8 cellular contexts compared by ENCODE assay signal in the genomic region with DNA sequence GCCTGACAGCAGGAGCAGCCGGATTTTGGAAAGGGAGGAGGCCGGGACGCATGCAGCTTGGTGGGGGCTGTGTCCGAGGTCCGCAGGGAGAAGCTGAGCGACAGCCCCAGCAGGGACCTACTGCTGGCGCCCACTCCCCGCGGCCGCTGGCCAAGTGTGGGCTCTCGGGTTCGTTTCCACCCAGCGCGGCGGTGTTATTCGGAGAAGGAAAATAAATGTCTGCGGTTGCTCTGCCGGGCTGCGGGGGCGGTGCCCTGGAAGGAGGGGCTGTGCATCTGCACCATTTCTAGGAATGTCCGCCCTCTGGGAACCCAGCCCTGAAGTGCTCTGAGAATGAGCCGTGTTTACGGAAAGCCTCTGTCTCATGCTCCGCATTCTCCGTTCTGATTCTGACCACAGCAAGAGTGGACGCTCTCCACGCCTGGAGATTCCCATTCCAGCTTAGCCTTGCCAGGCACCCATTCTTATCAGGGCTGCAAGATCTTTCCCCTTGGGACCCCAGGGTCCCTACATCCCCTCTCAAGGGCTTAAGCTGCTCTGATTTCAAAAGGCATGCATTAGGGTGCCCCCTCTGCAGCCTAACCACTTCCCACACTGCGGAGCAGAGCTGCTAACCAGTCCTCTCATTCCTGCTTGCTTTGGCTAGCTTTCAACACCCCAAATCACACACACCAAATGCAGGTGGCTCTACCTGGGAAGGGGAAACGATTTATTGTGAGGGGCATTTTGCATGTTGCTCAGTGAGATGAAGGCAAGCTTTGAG.
DNase-seq lines count a peak whose midpoint lies in the region; ATAC-seq and TF ChIP-seq lines count a peak whose summit lies in the region.

No MANE protein-coding gene starts in this region.

- no peak for ATAC-seq in GM19324 (IDR thresholded peaks at IDR 0.05; ENCODE audit: low FRiP score, unreplicated experiment)
- no peak for ATAC-seq in HG03378 (IDR thresholded peaks at IDR 0.05; ENCODE audit: unreplicated experiment)

- DNase-seq in NCI-H82 (lab: John Stamatoyannopoulos, UW) (peak; percentile 30), NCI-H82 treated with DMSO at 0.1 percent for 48 hours (lab: John Stamatoyannopoulos, UW; ENCODE audit: unreplicated experiment) (no peak), astrocyte of the hippocampus (ENCODE audit: low read depth, low spot score) (peak; percentile 95), hypothalamus (lab: John Stamatoyannopoulos, UW) (peak in 36 of 51 donors; percentile 5 to 62 (median 16)), retinal pigment epithelial cell (ENCODE audit: low read depth) (peak; percentile 34), NCI-H526 treated with DMSO at 0.1 percent for 48 hours (lab: John Stamatoyannopoulos, UW) (no peak)

- peak overlapping the region; percentile 47 for H3K4me3 ChIP-seq in retinal pigment epithelial cell (ENCODE audit: low read length)

- peak; percentile 4 for TF ChIP-seq CTCF in retinal pigment epithelial cell (conservative IDR thresholded peaks at IDR 0.05; ENCODE audit: low read depth, low read length)

Comparison
In these comparisons a context has a peak if more than half of its experiments do, and no peak if none do; other contexts are left out.
1. DNase-seq: peak in NCI-H82 (single experiment), astrocyte of the hippocampus (single experiment), hypothalamus (36 of 51) and retinal pigment epithelial cell (single experiment); none in NCI-H82 treated with DMSO at 0.1 percent for 48 hours (single experiment) and NCI-H526 treated with DMSO at 0.1 percent for 48 hours (single experiment).